Comparison of ENCODE assay signal across 8 cellular contexts in genomic region chr22:24134090-24134846, GRCh38. TPM values are rescaled to one million over a fixed set of nuclear protein-coding genes. Genes with fewer than 3 reads are reported as not detected.
DNase-seq lines count a peak whose midpoint lies in the region; ATAC-seq lines count a peak whose summit lies in the region.

No MANE protein-coding gene starts in this region.

- no peak overlapping the region for H3K4me3 Mint-ChIP-seq in activated CD4-positive, alpha-beta T cell treated with anti-CD3 and anti-CD28 coated beads for 36 hours

- no peak overlapping the region for H4K91ac ChIP-seq in neuronal stem cell (ENCODE audit: low read depth, low read length, poor library complexity)

- no CpG with 5 or more reads among the region's 22 CpGs for WGBS in neuronal stem cell (ENCODE audit: extremely low coverage in 2 of 2, insufficient read length in 2 of 2, insufficient replicate concordance in 1 of 2), 2 donors

- no peaks in the 10 kb centered on the region for H3K27me3 Mint-ChIP-seq in activated CD4-positive, alpha-beta T cell treated with anti-CD3 and anti-CD28 coated beads for 36 hours

- CTCF ChIA-PET in activated CD4-positive, alpha-beta T cell treated with anti-CD3 and anti-CD28 coated beads for 36 hours (lab: Charles Lee): interaction anchor here (0.8 to 2.0 kb wide), 3 partner anchors 22 to 40 kb away, joined by 3 to 9 read pairs (median 3); no protein-coding TSS in a partner anchor

- H3K27ac Mint-ChIP-seq in activated CD4-positive, alpha-beta T cell treated with anti-CD3 and anti-CD28 coated beads for 36 hours: no peak overlapping the region

- no peak overlapping the region for H3K4ac ChIP-seq in neuronal stem cell (ENCODE audit: low read length)

- no peak overlapping the region for H4K8ac ChIP-seq in neuronal stem cell (ENCODE audit: low read depth, low read length)

- no peaks in the 10 kb centered on the region for H3K27me3 ChIP-seq in neuronal stem cell (ENCODE audit: control insufficient read depth in 3 of 3, insufficient read depth in 3 of 3, low read depth in 1 of 3, low read length in 3 of 3)

- peak; percentile 79 for DNase-seq in activated CD4-positive, alpha-beta T cell treated with anti-CD3 and anti-CD28 coated beads for 36 hours
- DNase-seq in amygdala (lab: John Stamatoyannopoulos, UW): peak in 49 of 56 donors; percentile 24 to 92 (median 71)
- peak; percentile 61 for DNase-seq in neuronal stem cell (ENCODE audit: low spot score)
- no peak for DNase-seq in KG1 (lab: John Stamatoyannopoulos, UW)
- DNase-seq in SIG-M5 treated with dmso at 0.1 percent for 504 hours (lab: John Stamatoyannopoulos, UW; ENCODE audit: unreplicated experiment): no peak
- no peak for DNase-seq in NCI-H1105 treated with DMSO at 0.1 percent for 48 hours (lab: John Stamatoyannopoulos, UW)

- H3K9me3 ChIP-seq in neuronal stem cell (replicated peaks in 1 of 2; ENCODE audit: control insufficient read depth in 2 of 2, insufficient read depth in 1 of 2, low read depth in 1 of 2, low read length in 2 of 2): no peaks in the 10 kb centered on the region

- H2AFZ ChIP-seq in neuronal stem cell (ENCODE audit: low read length): no peak overlapping the region

- no peak overlapping the region for H3K18ac ChIP-seq in neuronal stem cell (ENCODE audit: low read length)

- peaks cover 11 to 14% of the 10 kb centered on the region in 2 donors for H3K4me1 ChIP-seq in neuronal stem cell (ENCODE audit: control insufficient read depth in 2 of 2, insufficient read depth in 1 of 2, low read depth in 1 of 2, low read length in 2 of 2)

- peak; percentile 65 for ATAC-seq in activated CD4-positive, alpha-beta T cell treated with anti-CD3 and anti-CD28 coated beads for 36 hours
- no peak for ATAC-seq in esophagus mucosa

- no peak overlapping the region for H2BK12ac ChIP-seq in neuronal stem cell (ENCODE audit: low read length)

- H3K36me3 Mint-ChIP-seq in activated CD4-positive, alpha-beta T cell treated with anti-CD3 and anti-CD28 coated beads for 36 hours (ENCODE audit: low read depth): peaks cover 44% of the 10 kb centered on the region

- H3K14ac ChIP-seq in neuronal stem cell (ENCODE audit: low read length): no peak overlapping the region

- H3K36me3 ChIP-seq in neuronal stem cell (replicated peaks in 1 of 2; ENCODE audit: control insufficient read depth in 2 of 2, insufficient read depth in 2 of 2, low read length in 2 of 2): peaks cover 15 to 73% of the 10 kb centered on the region in 2 donors

- no peak overlapping the region for H2BK120ac ChIP-seq in neuronal stem cell (ENCODE audit: low read depth, low read length)

- intact Hi-C loops in activated CD4-positive, alpha-beta T cell treated with anti-CD3 and anti-CD28 coated beads for 36 hours (cut with DNase I, micrococcal nuclease): no loop called here

- H3K23ac ChIP-seq in neuronal stem cell (ENCODE audit: low read depth, low read length, poor library complexity): no peak overlapping the region

- H3K79me1 ChIP-seq in neuronal stem cell (ENCODE audit: low read depth, low read length): no peaks in the 10 kb centered on the region

- H3K27ac ChIP-seq in neuronal stem cell (replicated peaks; ENCODE audit: low read length) (no peak overlapping the region), temporal lobe (ENCODE audit: low read depth, low read length) (peak overlapping the region; percentile 87)

- H3K4me1 Mint-ChIP-seq in activated CD4-positive, alpha-beta T cell treated with anti-CD3 and anti-CD28 coated beads for 36 hours: peaks cover 25% of the 10 kb centered on the region

- peak overlapping the region; percentile 27 for H2AK5ac ChIP-seq in neuronal stem cell (ENCODE audit: low read depth, low read length)

- POLR2A ChIA-PET in activated CD4-positive, alpha-beta T cell treated with anti-CD3 and anti-CD28 coated beads for 36 hours (lab: Charles Lee): no interaction called here

- H2BK15ac ChIP-seq in neuronal stem cell (ENCODE audit: low read length): no peak overlapping the region

- H3K4me3 ChIP-seq in neuronal stem cell (ENCODE audit: low read length in 2 of 2): peak overlapping the region in 1 of 2 donors; percentile 22

- H3K9me3 Mint-ChIP-seq in activated CD4-positive, alpha-beta T cell treated with anti-CD3 and anti-CD28 coated beads for 36 hours (ENCODE audit: low read depth): no peaks in the 10 kb centered on the region

- H3K9ac ChIP-seq in neuronal stem cell (ENCODE audit: low read depth, low read length, poor library complexity): no peak overlapping the region

- H3K4me2 ChIP-seq in neuronal stem cell (ENCODE audit: insufficient read depth, low read length, poor library complexity, severe bottlenecking): no peak overlapping the region

- H2BK5ac ChIP-seq in neuronal stem cell (ENCODE audit: low read length): no peak overlapping the region

RNA-seq across cellular contexts. Expression of gene SUSD2, which starts 47.0 kb away (rescaled TPM):
- under 1 TPM; 0.65 to 0.80 TPM for total RNA-seq in activated CD4-positive, alpha-beta T cell treated with anti-CD3 and anti-CD28 coated beads for 36 hours
- 0.25 TPM for polyA plus RNA-seq in neuronal stem cell (2013, experiment 1 of 2)
- polyA plus RNA-seq in neuronal stem cell (2013, experiment 2 of 2): 0.18 TPM
- total RNA-seq in temporal lobe (0.25 TPM), esophagus mucosa (1.4 TPM)

Comparison
In these comparisons a context has a peak if more than half of its experiments do, and no peak if none do; other contexts are left out.
1. DNase-seq: peak in activated CD4-positive, alpha-beta T cell treated with anti-CD3 and anti-CD28 coated beads for 36 hours (single experiment), amygdala (49 of 56) and neuronal stem cell (single experiment); none in KG1 (single experiment), SIG-M5 treated with dmso at 0.1 percent for 504 hours (single experiment) and NCI-H1105 treated with DMSO at 0.1 percent for 48 hours (single experiment).